In the genomic region with DNA sequence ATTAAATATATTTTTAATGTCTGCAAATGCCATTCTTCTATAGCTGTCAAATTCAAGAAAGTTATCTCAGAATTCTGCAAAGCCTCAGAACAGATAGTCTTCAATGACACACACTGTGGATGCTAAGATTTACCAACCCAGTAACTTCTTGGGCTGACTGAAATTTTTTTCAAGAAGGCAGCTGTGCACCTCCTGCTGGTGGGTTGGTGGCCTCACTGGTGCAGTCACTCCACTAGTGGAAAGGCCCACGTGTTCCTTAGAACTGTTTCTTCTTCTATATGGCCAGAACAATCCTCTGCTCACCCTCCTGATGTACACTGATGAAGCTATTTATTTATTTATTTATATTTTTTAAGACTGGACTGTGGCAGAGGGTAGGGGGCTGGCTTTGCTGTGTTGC, we compare ENCODE assay signal across 9 cellular contexts. TPM values are rescaled to one million over a fixed set of nuclear protein-coding genes. Genes with fewer than 3 reads are reported as not detected.
A peak's percentile ranks its signal among the peaks of the same experiment; 100 is the strongest.
DNase-seq lines count a peak whose midpoint lies in the region; ATAC-seq and TF ChIP-seq lines count a peak whose summit lies in the region.
"Had no signal": no experiment of that assay in that cellular context is flagged by ENCODE, and none has a peak within 500 bp of the region (broad histone marks: within the 10 kb centered on the region; RNA-seq: fewer than 3 reads in every experiment).

No MANE protein-coding gene starts in this region.

- H3K9ac ChIP-seq in neural progenitor cell: no peak overlapping the region
- H3K9ac ChIP-seq in colonic mucosa (ENCODE audit: low read depth in 2 of 2, low read length in 2 of 2): no peak overlapping the region

- no peak overlapping the region for H3K27ac Mint-ChIP-seq in activated CD8-positive, alpha-beta T cell treated with anti-CD3 and anti-CD28 coated beads, Interleukin-2, amount 10 ng/mL, durations not matched to agents 7 days and 5 days
- no peak overlapping the region for H3K27ac Mint-ChIP-seq in neural progenitor cell
- no peak overlapping the region for H3K27ac Mint-ChIP-seq in Calu3 (ENCODE audit: unreplicated experiment)
- H3K27ac Mint-ChIP-seq: activated naive CD8-positive, alpha-beta T cell had no signal

- TF ChIP-seq CTCF in GM12865 (IDR thresholded peaks at IDR 0.05; ENCODE audit: insufficient read depth, low read depth, low read length, missing control alignments) (peak; percentile 26), neural progenitor cell (IDR thresholded peaks at IDR 0.05) (peak; percentile 59), Calu3 (IDR thresholded peaks at IDR 0.05; ENCODE audit: unreplicated experiment) (no peak), colonic mucosa (IDR thresholded peaks at IDR 0.05) (no peak), esophagus squamous epithelium (IDR thresholded peaks at IDR 0.05) (peak in 2 of 6 experiments; percentile 3 to 34)

- POLR2A ChIA-PET in activated CD8-positive, alpha-beta T cell treated with anti-CD3 and anti-CD28 coated beads, Interleukin-2, amount 10 ng/mL, durations not matched to agents 7 days and 5 days (lab: Charles Lee): no interaction called here

- TF ChIP-seq POLR2A in esophagus squamous epithelium (IDR thresholded peaks at IDR 0.05): no peak

- H2AFZ ChIP-seq in neural progenitor cell (replicated peaks): no peak overlapping the region

- no peaks in the 10 kb centered on the region for H3K9me3 Mint-ChIP-seq in activated CD8-positive, alpha-beta T cell treated with anti-CD3 and anti-CD28 coated beads, Interleukin-2, amount 10 ng/mL, durations not matched to agents 7 days and 5 days (ENCODE audit: insufficient read depth)
- H3K9me3 Mint-ChIP-seq in neural progenitor cell (no peaks in the 10 kb centered on the region), Calu3 (ENCODE audit: low read depth, unreplicated experiment) (no peaks in the 10 kb centered on the region)

- H3K79me2 ChIP-seq in neural progenitor cell (ENCODE audit: low read depth): no peaks in the 10 kb centered on the region

- no peaks in the 10 kb centered on the region for H4K20me1 ChIP-seq in neural progenitor cell (ENCODE audit: low read depth)

- no peaks in the 10 kb centered on the region for H3F3A ChIP-seq in neural progenitor cell (ENCODE audit: low read depth)

- intact Hi-C loops in Calu3 (cut with micrococcal nuclease; ENCODE audit: unreplicated experiment): no loop called here
- intact Hi-C loops in colonic mucosa (cut with DNase I): no loop called here
- intact Hi-C loops in esophagus squamous epithelium (cut with DNase I): no loop called here

- ATAC-seq in HG02938 (IDR thresholded peaks at IDR 0.05; ENCODE audit: unreplicated experiment): peak; percentile 53
- peak; percentile 58 for ATAC-seq in activated CD8-positive, alpha-beta T cell treated with anti-CD3 and anti-CD28 coated beads, Interleukin-2, amount 10 ng/mL, durations not matched to agents 7 days and 5 days

- H3K27ac ChIP-seq in neural progenitor cell (no peak overlapping the region), colonic mucosa (no peak overlapping the region), esophagus squamous epithelium (no peak overlapping the region)

- H3K4me1 ChIP-seq in neural progenitor cell: no peaks in the 10 kb centered on the region
- no peaks in the 10 kb centered on the region for H3K4me1 ChIP-seq in colonic mucosa
- no peaks in the 10 kb centered on the region for H3K4me1 ChIP-seq in esophagus squamous epithelium

- H3K36me3 ChIP-seq in neural progenitor cell (no peaks in the 10 kb centered on the region), colonic mucosa (no peaks in the 10 kb centered on the region), esophagus squamous epithelium (no peaks in the 10 kb centered on the region)

- 11 to 17% methylated on average over 1 of the region's 1 CpG for WGBS in esophagus squamous epithelium, 2 donors

- no peaks in the 10 kb centered on the region for H3K4me1 Mint-ChIP-seq in activated CD8-positive, alpha-beta T cell treated with anti-CD3 and anti-CD28 coated beads, Interleukin-2, amount 10 ng/mL, durations not matched to agents 7 days and 5 days (ENCODE audit: low read depth)
- H3K4me1 Mint-ChIP-seq in neural progenitor cell (no peaks in the 10 kb centered on the region), Calu3 (ENCODE audit: low read depth, unreplicated experiment) (peaks cover 7% of the 10 kb centered on the region)

- H3K27me3 ChIP-seq in neural progenitor cell: no peaks in the 10 kb centered on the region
- H3K27me3 ChIP-seq in colonic mucosa: no peaks in the 10 kb centered on the region
- H3K27me3 ChIP-seq in esophagus squamous epithelium: no peaks in the 10 kb centered on the region

- H3K27me3 Mint-ChIP-seq in activated CD8-positive, alpha-beta T cell treated with anti-CD3 and anti-CD28 coated beads, Interleukin-2, amount 10 ng/mL, durations not matched to agents 7 days and 5 days (ENCODE audit: low read depth): peaks cover 24% of the 10 kb centered on the region
- H3K27me3 Mint-ChIP-seq in neural progenitor cell (ENCODE audit: insufficient read depth, low read depth): peaks cover 2% of the 10 kb centered on the region
- H3K27me3 Mint-ChIP-seq in Calu3 (ENCODE audit: unreplicated experiment): no peaks in the 10 kb centered on the region

- no peak overlapping the region for H3K4me3 ChIP-seq in GM12865 (ENCODE audit: low read depth, low read length)
- no peak overlapping the region for H3K4me3 ChIP-seq in neural progenitor cell
- H3K4me3 ChIP-seq in colonic mucosa: no peak overlapping the region
- H3K4me3 ChIP-seq in esophagus squamous epithelium: no peak overlapping the region

- DNase-seq in GM12865 (ENCODE audit: low read depth): peak; percentile 14
- DNase-seq in activated CD8-positive, alpha-beta T cell treated with anti-CD3 and anti-CD28 coated beads, Interleukin-2, amount 10 ng/mL, durations not matched to agents 7 days and 5 days: peak; percentile 30
- DNase-seq in neural progenitor cell (ENCODE audit: low spot score): peak; percentile 19
- no peak for DNase-seq in Calu3
- DNase-seq in GM19240 (ENCODE audit: insufficient read length, low spot score): no peak
- DNase-seq in colonic mucosa: no peak
- DNase-seq in esophagus squamous epithelium (lab: John Stamatoyannopoulos, UW): no peak

- no peaks in the 10 kb centered on the region for H3K9me3 ChIP-seq in neural progenitor cell (ENCODE audit: low read depth)
- no peaks in the 10 kb centered on the region for H3K9me3 ChIP-seq in colonic mucosa
- H3K9me3 ChIP-seq in esophagus squamous epithelium: no peaks in the 10 kb centered on the region

- no peak overlapping the region for H3K4me3 Mint-ChIP-seq in activated CD8-positive, alpha-beta T cell treated with anti-CD3 and anti-CD28 coated beads, Interleukin-2, amount 10 ng/mL, durations not matched to agents 7 days and 5 days
- H3K4me3 Mint-ChIP-seq in neural progenitor cell (no peak overlapping the region), Calu3 (ENCODE audit: low read depth, unreplicated experiment) (no peak overlapping the region)
- H3K4me3 Mint-ChIP-seq: activated naive CD8-positive, alpha-beta T cell had no signal

- H3K36me3 Mint-ChIP-seq in activated CD8-positive, alpha-beta T cell treated with anti-CD3 and anti-CD28 coated beads, Interleukin-2, amount 10 ng/mL, durations not matched to agents 7 days and 5 days (ENCODE audit: low read depth): no peaks in the 10 kb centered on the region
- H3K36me3 Mint-ChIP-seq in neural progenitor cell (no peaks in the 10 kb centered on the region), Calu3 (ENCODE audit: insufficient read depth, unreplicated experiment) (no peaks in the 10 kb centered on the region)
- H3K36me3 Mint-ChIP-seq: activated naive CD8-positive, alpha-beta T cell had no signal

- CTCF ChIA-PET in activated CD8-positive, alpha-beta T cell treated with anti-CD3 and anti-CD28 coated beads, Interleukin-2, amount 10 ng/mL, durations not matched to agents 7 days and 5 days (lab: Charles Lee): interaction anchor here (0.7 to 3.0 kb wide), 4 partner anchors 9 to 99 kb away, joined by 3 to 9 read pairs (median 6); no protein-coding TSS in a partner anchor
- CTCF ChIA-PET in Calu3 (lab: Charles Lee): no interaction called here

- no TSS peak for BruUV-seq in Calu3 (replicated peaks; lab: Mats Ljungman, UMichigan)

- H3K4me2 ChIP-seq in neural progenitor cell: no peak overlapping the region

RNA-seq across cellular contexts. Expression of gene C6orf58, which starts 29.8 kb away (rescaled TPM):
- total RNA-seq in activated CD8-positive, alpha-beta T cell treated with anti-CD3 and anti-CD28 coated beads, Interleukin-2, amount 10 ng/mL, durations not matched to agents 7 days and 5 days: not detected
- total RNA-seq in neural progenitor cell (ENCODE audit: low replicate concordance) (not detected in 2 replicates), Calu3 (2022) (0.31 and 0.64 TPM in 2 replicates), colonic mucosa (not detected), esophagus squamous epithelium (under 1 TPM in 1 of 4 donors, not detected in 3; 0.85 TPM)

Comparison
In these comparisons a context has a peak if more than half of its experiments do, and no peak if none do; other contexts are left out.
1. DNase-seq: peak in GM12865 (single experiment), activated CD8-positive, alpha-beta T cell treated with anti-CD3 and anti-CD28 coated beads, Interleukin-2, amount 10 ng/mL, durations not matched to agents 7 days and 5 days (single experiment) and neural progenitor cell (single experiment); none in Calu3 (single experiment), GM19240 (single experiment), colonic mucosa (single experiment) and esophagus squamous epithelium (single experiment).
2. CTCF ChIP-seq: peak in GM12865 (single experiment) and neural progenitor cell (single experiment); none in Calu3 (single experiment) and colonic mucosa (single experiment).